8 cellular contexts compared by ENCODE assay signal in genomic region chr5:160119142-160119904, GRCh38. TPM values are rescaled to one million over a fixed set of nuclear protein-coding genes. Genes with fewer than 3 reads are reported as not detected.
DNase-seq lines count a peak whose midpoint lies in the region; ATAC-seq and TF ChIP-seq lines count a peak whose summit lies in the region.

A gene with protein sequence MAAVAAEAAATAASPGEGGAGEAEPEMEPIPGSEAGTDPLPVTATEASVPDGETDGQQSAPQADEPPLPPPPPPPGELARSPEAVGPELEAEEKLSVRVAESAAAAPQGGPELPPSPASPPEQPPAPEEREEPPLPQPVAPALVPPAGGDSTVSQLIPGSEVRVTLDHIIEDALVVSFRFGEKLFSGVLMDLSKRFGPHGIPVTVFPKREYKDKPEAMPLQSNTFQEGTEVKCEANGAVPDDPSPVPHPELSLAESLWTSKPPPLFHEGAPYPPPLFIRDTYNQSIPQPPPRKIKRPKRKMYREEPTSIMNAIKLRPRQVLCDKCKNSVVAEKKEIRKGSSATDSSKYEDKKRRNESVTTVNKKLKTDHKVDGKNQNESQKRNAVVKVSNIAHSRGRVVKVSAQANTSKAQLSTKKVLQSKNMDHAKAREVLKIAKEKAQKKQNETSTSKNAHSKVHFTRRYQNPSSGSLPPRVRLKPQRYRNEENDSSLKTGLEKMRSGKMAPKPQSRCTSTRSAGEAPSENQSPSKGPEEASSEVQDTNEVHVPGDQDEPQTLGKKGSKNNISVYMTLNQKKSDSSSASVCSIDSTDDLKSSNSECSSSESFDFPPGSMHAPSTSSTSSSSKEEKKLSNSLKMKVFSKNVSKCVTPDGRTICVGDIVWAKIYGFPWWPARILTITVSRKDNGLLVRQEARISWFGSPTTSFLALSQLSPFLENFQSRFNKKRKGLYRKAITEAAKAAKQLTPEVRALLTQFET (minus strand): TSS chr5:160119450. CDS start chr5:160119388, 62 bp downstream.

- peaks cover 23% of the 10 kb centered on the region for H3K36me3 ChIP-seq in DOHH2 (ENCODE audit: control insufficient read depth, low read length)
- peaks cover 6% of the 10 kb centered on the region; the same call in 1 of the 2 replicates for H3K36me3 ChIP-seq in Karpas-422 (ENCODE audit: insufficient read depth, low read length)
- peaks cover 0 to 30% (median 22%) of the 10 kb centered on the region in 4 donors for H3K36me3 ChIP-seq in esophagus muscularis mucosa
- no peaks in the 10 kb centered on the region for H3K36me3 ChIP-seq in muscle layer of duodenum (ENCODE audit: control insufficient read depth in 1 of 2, insufficient read depth in 2 of 2, low read length in 2 of 2)

- peak within 1 kb of the TSS; percentile 66 for H3K4me2 ChIP-seq in DOHH2 (ENCODE audit: low read length)
- peak within 1 kb of the TSS; percentile 72 for H3K4me2 ChIP-seq in Karpas-422 (ENCODE audit: low read depth, low read length, poor library complexity, severe bottlenecking)

- H4K20me1 ChIP-seq in DOHH2 (ENCODE audit: control insufficient read depth, insufficient read depth, low read depth, low read length) = no peaks in the 10 kb centered on the region
- H4K20me1 ChIP-seq in Karpas-422 (ENCODE audit: insufficient read depth, low read depth, low read length) = no peaks in the 10 kb centered on the region

- TF ChIP-seq EP300 in esophagus muscularis mucosa (IDR thresholded peaks at IDR 0.05) = no peak

- H2AFZ ChIP-seq in Karpas-422 (ENCODE audit: low read length) = peak within 1 kb of the TSS; percentile 92; the same call in 1 of the 2 replicates

- H3K4me3 ChIP-seq in DOHH2 (ENCODE audit: low read length) (peak within 1 kb of the TSS; percentile 76), Karpas-422 (ENCODE audit: low read length) (peak within 1 kb of the TSS; percentile 94), esophagus muscularis mucosa (peak within 1 kb of the TSS; percentile 85 to 98 (median 88)), muscle layer of duodenum (ENCODE audit: low read depth in 1 of 2, low read length in 2 of 2) (peak within 1 kb of the TSS; percentile 69 to 95)

- peak; percentile 93 for ATAC-seq in GM21825 (IDR thresholded peaks at IDR 0.05; ENCODE audit: unreplicated experiment)

- H3K79me2 ChIP-seq in DOHH2 (ENCODE audit: control insufficient read depth, low read length) (peaks cover 31% of the 10 kb centered on the region), Karpas-422 (ENCODE audit: low read length) (peaks cover 40% of the 10 kb centered on the region)

- H3K9ac ChIP-seq in Karpas-422 (ENCODE audit: low read length) = peak within 1 kb of the TSS; percentile 98

- H3K9me2 ChIP-seq in DOHH2 (replicated peaks; ENCODE audit: control insufficient read depth, low read length) (no peaks in the 10 kb centered on the region), Karpas-422 (replicated peaks; ENCODE audit: insufficient read depth, low read length) (no peaks in the 10 kb centered on the region)

- H3F3A ChIP-seq in DOHH2 (ENCODE audit: control insufficient read depth, insufficient read depth) = no peaks in the 10 kb centered on the region

- TF ChIP-seq CTCF in DOHH2 (IDR thresholded peaks at IDR 0.05; ENCODE audit: low read depth, low read length, poor library complexity, severe bottlenecking) (peak; percentile 20), esophagus muscularis mucosa (IDR thresholded peaks at IDR 0.05) (peak in 1 of 3 experiments; percentile 25)

- DNase-seq in Karpas-422 (peak; percentile 100), RKO (ENCODE audit: low spot score) (peak; percentile 100), activated T-helper 1 cell treated with Interleukin-2 at 50 U/mL for 16 hours (ENCODE audit: low read depth) (peak; percentile 94), esophagus muscularis mucosa (ENCODE audit: extremely low spot score) (peak; percentile 100)
- peak; percentile 94 to 99 for DNase-seq in stimulated activated CD8-positive, alpha-beta memory T cell treated with anti-CD3 and anti-CD28 coated beads, Interleukin-7, amount 100 ng/mL, for 4 hours (ENCODE audit: low read depth in 2 of 2)

- intact Hi-C loops in esophagus muscularis mucosa (cut with DNase I) = loop anchor here (5.0 to 10.0 kb wide), 2 partner anchors 97 to 275 kb away; no protein-coding TSS in a partner anchor

- H3K4me1 ChIP-seq in DOHH2 (ENCODE audit: control insufficient read depth, low read length) = peaks cover 14% of the 10 kb centered on the region
- peaks cover 9% of the 10 kb centered on the region for H3K4me1 ChIP-seq in Karpas-422 (ENCODE audit: low read length)
- H3K4me1 ChIP-seq in esophagus muscularis mucosa = peaks cover 9 to 23% (median 20%) of the 10 kb centered on the region in 4 donors
- peaks cover 0 to 13% of the 10 kb centered on the region in 2 donors for H3K4me1 ChIP-seq in muscle layer of duodenum (ENCODE audit: control insufficient read depth in 1 of 2, insufficient read depth in 2 of 2, low read length in 2 of 2)

- TF ChIP-seq POLR2A in esophagus muscularis mucosa (IDR thresholded peaks at IDR 0.05; ENCODE audit: low read depth) = peak; percentile 63

- H3K27me3 ChIP-seq in DOHH2 (ENCODE audit: control insufficient read depth, low read length) (no peaks in the 10 kb centered on the region), Karpas-422 (ENCODE audit: low read length) (no peaks in the 10 kb centered on the region), esophagus muscularis mucosa (no peaks in the 10 kb centered on the region), muscle layer of duodenum (ENCODE audit: low read depth, low read length) (no peaks in the 10 kb centered on the region)

- H3K9me3 ChIP-seq in DOHH2 (ENCODE audit: control insufficient read depth, insufficient read depth, low read length) (no peaks in the 10 kb centered on the region), Karpas-422 (ENCODE audit: low read length) (no peaks in the 10 kb centered on the region), esophagus muscularis mucosa (no peaks in the 10 kb centered on the region), muscle layer of duodenum (ENCODE audit: control insufficient read depth in 1 of 2, low read length in 2 of 2) (no peaks in the 10 kb centered on the region)

- H3K27ac ChIP-seq in DOHH2 (ENCODE audit: low read depth, low read length) (peak within 1 kb of the TSS; percentile 71), Karpas-422 (ENCODE audit: low read length) (peak within 1 kb of the TSS; percentile 69), esophagus muscularis mucosa (replicated peaks in 1 of 4) (peak within 1 kb of the TSS; percentile 96 to 99 (median 98)), muscle layer of duodenum (ENCODE audit: low read length) (peak within 1 kb of the TSS; percentile 39)

- under 1% methylated on average over 38 of the region's 55 CpGs for WGBS in esophagus muscularis mucosa

RNA-seq across cellular contexts. Expression of the gene that starts here (rescaled TPM):
- total RNA-seq in Karpas-422 (2014; rRNA removed; shearing (Covaris generic); ENCODE audit: low replicate concordance) = 21.5 and 25.8 TPM in 2 replicates
- 10 to 100 TPM; 17.2 to 30.3 (median 24.2) TPM for total RNA-seq in esophagus muscularis mucosa

Comparison
In these comparisons a context has a peak if more than half of its experiments do, and no peak if none do; other contexts are left out.
1. Peak in every context shown above with its lines: DNase-seq, ATAC-seq, H3K4me3 ChIP-seq and H3K27ac ChIP-seq.
2. H3K27ac ChIP-seq: peak in every context shown above with its lines; median percentile 98 in esophagus muscularis mucosa; 71 in DOHH2; 69 in Karpas-422; 39 in muscle layer of duodenum.